Comparison of ENCODE assay signal across 18 cellular contexts in genomic region chr1:29719253-29719652, GRCh38.
DNase-seq lines count a peak whose midpoint lies in the region; ATAC-seq and TF ChIP-seq lines count a peak whose summit lies in the region.
"Had no signal": no experiment of that assay in that cellular context is flagged by ENCODE, and none has a peak within 500 bp of the region (broad histone marks: within the 10 kb centered on the region; RNA-seq: fewer than 3 reads in every experiment).

No MANE protein-coding gene starts in this region.

- no peak overlapping the region for H3K9ac ChIP-seq in colonic mucosa (ENCODE audit: low read depth in 2 of 2, low read length in 2 of 2)
- H3K9ac ChIP-seq: BLaER1 treated with 17β-estradiol and CSF1 and Interleukin-3, amounts not matched to agents 10 nM and 100 nM had no signal

- TF ChIP-seq CTCF in colonic mucosa (IDR thresholded peaks at IDR 0.05), result no peak

- H3K27ac ChIP-seq in epithelial cell of prostate (no peak overlapping the region), colonic mucosa (no peak overlapping the region)
- H3K27ac ChIP-seq: gastroesophageal sphincter, SK-N-MC, testis, VCaP had no signal

- peak; percentile 15 for DNase-seq in stimulated activated CD4-positive, alpha-beta T cell treated with anti-CD3 and anti-CD28 coated beads, Interleukin-1b, Interleukin-23, amount 100 ng/mL, for 48 hours
- no peak for DNase-seq in stimulated activated CD4-positive, alpha-beta T cell treated with anti-CD3 and anti-CD28 coated beads, Interleukin-4, amount 100 ng/mL, for 4 hours
- peak; percentile 99 for DNase-seq in RPMI7951 (ENCODE audit: low read depth)
- peak; percentile 29 for DNase-seq in epithelial cell of prostate (ENCODE audit: low read depth, low spot score)
- no peak for DNase-seq in SK-N-DZ (ENCODE audit: low spot score)
- no peak for DNase-seq in colonic mucosa
- DNase-seq: mesenchymal stem cell, NCI-H1930, NCI-H524 treated with DMSO at 0.1 percent for 48 hours, retina, testis had no signal

- H3K4me1 ChIP-seq in colonic mucosa, result no peaks in the 10 kb centered on the region
- H3K4me1 ChIP-seq: gastroesophageal sphincter, testis had no signal

- ATAC-seq in HG03342 (IDR thresholded peaks at IDR 0.05; ENCODE audit: unreplicated experiment) (no peak), HG03108 (IDR thresholded peaks at IDR 0.05; ENCODE audit: unreplicated experiment) (no peak)
- ATAC-seq: gastroesophageal sphincter, GM23338 had no signal

- no peaks in the 10 kb centered on the region for H3K9me3 ChIP-seq in colonic mucosa
- H3K9me3 ChIP-seq: testis had no signal

- H3K36me3 ChIP-seq in colonic mucosa, result no peaks in the 10 kb centered on the region
- H3K36me3 ChIP-seq: gastroesophageal sphincter had no signal

- intact Hi-C loops in colonic mucosa (cut with DNase I), result no loop called here

- H3K27me3 ChIP-seq in colonic mucosa, result no peaks in the 10 kb centered on the region
- H3K27me3 ChIP-seq: BLaER1 treated with 17β-estradiol and CSF1 and Interleukin-3, amounts not matched to agents 10 nM and 100 nM; testis had no signal

- no peak overlapping the region for H3K4me3 ChIP-seq in colonic mucosa
- H3K4me3 ChIP-seq: BLaER1 treated with 17β-estradiol and CSF1 and Interleukin-3, amounts not matched to agents 10 nM and 100 nM; gastroesophageal sphincter; GM23338; SK-N-MC; testis had no signal

Comparison
In these comparisons a context has a peak if more than half of its experiments do, and no peak if none do; other contexts are left out.
1. DNase-seq: peak in stimulated activated CD4-positive, alpha-beta T cell treated with anti-CD3 and anti-CD28 coated beads, Interleukin-1b, Interleukin-23, amount 100 ng/mL, for 48 hours (single experiment), RPMI7951 (single experiment) and epithelial cell of prostate (single experiment); none in stimulated activated CD4-positive, alpha-beta T cell treated with anti-CD3 and anti-CD28 coated beads, Interleukin-4, amount 100 ng/mL, for 4 hours (0 of 2), SK-N-DZ (single experiment) and colonic mucosa (single experiment).